26 cellular contexts compared by ENCODE assay signal in genomic region chr2:84899681-84900080, GRCh38. TPM values are rescaled to one million over a fixed set of nuclear protein-coding genes. Genes with fewer than 3 reads are reported as not detected.
DNase-seq lines count a peak whose midpoint lies in the region; ATAC-seq, FAIRE-seq and TF ChIP-seq lines count a peak whose summit lies in the region.
"Had no signal": no experiment of that assay in that cellular context is flagged by ENCODE, and none has a peak within 500 bp of the region (broad histone marks: within the 10 kb centered on the region; RNA-seq: fewer than 3 reads in every experiment).

No MANE protein-coding gene starts in this region.

- intact Hi-C loops in activated naive CD4-positive, alpha-beta T cell treated with anti-CD3 and anti-CD28 coated beads for 36 hours (cut with micrococcal nuclease) = loop anchor here (2.0 kb wide), 1 partner anchor 17 kb away; no protein-coding TSS in a partner anchor
- intact Hi-C loops in dendritic cell treated with granulocyte-macrophage colony-stimulating factor and Interleukin-4, amounts not matched to agents 40 ng/mL and 50 ng/mL, for 4 days (cut with micrococcal nuclease) = no loop called here

- H3K9me3 ChIP-seq in RWPE2 (ENCODE audit: severe bottlenecking) = no peaks in the 10 kb centered on the region
- H3K9me3 ChIP-seq: colonic mucosa, gastrocnemius medialis, left lung, upper lobe of right lung had no signal

- peaks cover 62% of the 10 kb centered on the region for H3K4me1 Mint-ChIP-seq in activated naive CD4-positive, alpha-beta T cell treated with anti-CD3 and anti-CD28 coated beads for 36 hours (ENCODE audit: low read depth)
- H3K4me1 Mint-ChIP-seq in dendritic cell treated with granulocyte-macrophage colony-stimulating factor and Interleukin-4, amounts not matched to agents 40 ng/mL and 50 ng/mL, for 4 days (ENCODE audit: low read depth) = peaks cover 87% of the 10 kb centered on the region
- peaks cover 51% of the 10 kb centered on the region for H3K4me1 Mint-ChIP-seq in stimulated activated memory B cell treated with anti-CD40 and anti-IgM and Interleukin-4, amounts not matched to agents 10 μg/mL and 1 μg/mL and 100 μg/mL, for 72 hours

- H3K4me3 ChIP-seq in RWPE2 (ENCODE audit: severe bottlenecking) = no peak overlapping the region
- H3K4me3 ChIP-seq: colonic mucosa, gastrocnemius medialis, left lung, upper lobe of right lung had no signal

- no peaks in the 10 kb centered on the region for H3K27me3 Mint-ChIP-seq in activated naive CD4-positive, alpha-beta T cell treated with anti-CD3 and anti-CD28 coated beads for 36 hours (ENCODE audit: low read depth)
- H3K27me3 Mint-ChIP-seq in dendritic cell treated with granulocyte-macrophage colony-stimulating factor and Interleukin-4, amounts not matched to agents 40 ng/mL and 50 ng/mL, for 4 days = no peaks in the 10 kb centered on the region
- H3K27me3 Mint-ChIP-seq in stimulated activated memory B cell treated with anti-CD40 and anti-IgM and Interleukin-4, amounts not matched to agents 10 μg/mL and 1 μg/mL and 100 μg/mL, for 72 hours = no peaks in the 10 kb centered on the region

- ATAC-seq in activated naive CD4-positive, alpha-beta T cell treated with anti-CD3 and anti-CD28 coated beads, Interleukin-2, amount 50 U/mL, for 72 hours = no peak
- no peak for ATAC-seq in RWPE2 (ENCODE audit: low read depth)
- no peak for ATAC-seq in stimulated activated memory B cell treated with anti-CD40 and anti-IgM and Interleukin-4, amounts not matched to agents 10 μg/mL and 1 μg/mL and 100 μg/mL, for 72 hours
- ATAC-seq: gastrocnemius medialis, left lung, upper lobe of right lung had no signal

- DNase-seq in activated naive CD4-positive, alpha-beta T cell treated with anti-CD3 and anti-CD28 coated beads for 36 hours = no peak
- DNase-seq in activated naive CD4-positive, alpha-beta T cell treated with anti-CD3 and anti-CD28 coated beads, Interleukin-2, amount 50 U/mL, for 72 hours (ENCODE audit: low spot score in 2 of 2) = no peak
- DNase-seq in RWPE2 (ENCODE audit: low spot score) = no peak
- DNase-seq in putamen (ENCODE audit: low spot score) = no peak
- no peak for DNase-seq in HPDE6-E6E7 (ENCODE audit: extremely low spot score)
- DNase-seq in GM12891 (ENCODE audit: insufficient read length, low spot score) = no peak
- DNase-seq: activated CD4-positive, alpha-beta T cell treated with anti-CD3 and anti-CD28 coated beads for 4 hours; activated CD8-positive, alpha-beta memory T cell treated with anti-CD3 and anti-CD28 coated beads, Interleukin-2, amount 50 U/mL, for 4 hours; activated effector memory CD4-positive, alpha-beta T cell treated with anti-CD3 and anti-CD28 coated beads, Interleukin-2, amount 50 U/mL, for 16 hours; amniotic stem cell; colonic mucosa; EL; gastrocnemius medialis; hypothalamus; left lung; NCI-H1092; NCI-H187; NCI-H524 treated with DMSO at 0.1 percent for 48 hours; upper lobe of right lung had no signal

- H3K27ac Mint-ChIP-seq in activated naive CD4-positive, alpha-beta T cell treated with anti-CD3 and anti-CD28 coated beads for 36 hours = peak overlapping the region; percentile 96
- no peak overlapping the region for H3K27ac Mint-ChIP-seq in activated naive CD4-positive, alpha-beta T cell treated with anti-CD3 and anti-CD28 coated beads, Interleukin-2, amount 50 U/mL, for 72 hours
- H3K27ac Mint-ChIP-seq in dendritic cell treated with granulocyte-macrophage colony-stimulating factor and Interleukin-4, amounts not matched to agents 40 ng/mL and 50 ng/mL, for 4 days = peak overlapping the region; percentile 86
- H3K27ac Mint-ChIP-seq in stimulated activated memory B cell treated with anti-CD40 and anti-IgM and Interleukin-4, amounts not matched to agents 10 μg/mL and 1 μg/mL and 100 μg/mL, for 72 hours = peak overlapping the region; percentile 89
- H3K27ac Mint-ChIP-seq: progenitor cell of endocrine pancreas; T-helper 1 cell treated with Interleukin-12 subunit alpha and Interleukin-12 subunit beta and Interleukin-4 antibody, amounts not matched to agents 30 μg/mL and 1 μg/mL, for 36 hours had no signal

- H3K27ac ChIP-seq in RWPE2 (ENCODE audit: poor library complexity, severe bottlenecking) = peak overlapping the region; percentile 94
- H3K27ac ChIP-seq: colonic mucosa, gastrocnemius medialis had no signal

- H3K9me3 Mint-ChIP-seq in activated naive CD4-positive, alpha-beta T cell treated with anti-CD3 and anti-CD28 coated beads for 36 hours = no peaks in the 10 kb centered on the region
- peaks cover 0 to 8% of the 10 kb centered on the region in 2 donors for H3K9me3 Mint-ChIP-seq in activated naive CD4-positive, alpha-beta T cell treated with anti-CD3 and anti-CD28 coated beads, Interleukin-2, amount 50 U/mL, for 72 hours
- no peaks in the 10 kb centered on the region for H3K9me3 Mint-ChIP-seq in dendritic cell treated with granulocyte-macrophage colony-stimulating factor and Interleukin-4, amounts not matched to agents 40 ng/mL and 50 ng/mL, for 4 days
- no peaks in the 10 kb centered on the region for H3K9me3 Mint-ChIP-seq in stimulated activated memory B cell treated with anti-CD40 and anti-IgM and Interleukin-4, amounts not matched to agents 10 μg/mL and 1 μg/mL and 100 μg/mL, for 72 hours
- H3K9me3 Mint-ChIP-seq: T-helper 1 cell treated with Interleukin-12 subunit alpha and Interleukin-12 subunit beta and Interleukin-4 antibody, amounts not matched to agents 30 μg/mL and 1 μg/mL, for 36 hours had no signal

- CTCF ChIA-PET in activated naive CD4-positive, alpha-beta T cell treated with anti-CD3 and anti-CD28 coated beads for 36 hours (lab: Charles Lee) = interaction anchor here (0.9 to 2.6 kb wide), 2 partner anchors 11 to 26 kb away, joined by 3 to 10 read pairs; no protein-coding TSS in a partner anchor

- TF ChIP-seq CTCF in RWPE2 (IDR thresholded peaks at IDR 0.05; ENCODE audit: poor library complexity, severe bottlenecking) = no peak

- TF ChIP-seq POLR2A in GM12891 (IDR thresholded peaks at IDR 0.05; ENCODE audit: low read depth, low read length) = no peak

- no peaks in the 10 kb centered on the region for H3K36me3 ChIP-seq in RWPE2 (ENCODE audit: low read depth)
- H3K36me3 ChIP-seq: colonic mucosa, gastrocnemius medialis, left lung, upper lobe of right lung had no signal

- no peaks in the 10 kb centered on the region for H3K36me3 Mint-ChIP-seq in activated naive CD4-positive, alpha-beta T cell treated with anti-CD3 and anti-CD28 coated beads for 36 hours (ENCODE audit: low read depth)
- peaks cover 4 to 22% of the 10 kb centered on the region in 2 donors for H3K36me3 Mint-ChIP-seq in activated naive CD4-positive, alpha-beta T cell treated with anti-CD3 and anti-CD28 coated beads, Interleukin-2, amount 50 U/mL, for 72 hours
- H3K36me3 Mint-ChIP-seq in dendritic cell treated with granulocyte-macrophage colony-stimulating factor and Interleukin-4, amounts not matched to agents 40 ng/mL and 50 ng/mL, for 4 days (ENCODE audit: low read depth) = no peaks in the 10 kb centered on the region
- H3K36me3 Mint-ChIP-seq in stimulated activated memory B cell treated with anti-CD40 and anti-IgM and Interleukin-4, amounts not matched to agents 10 μg/mL and 1 μg/mL and 100 μg/mL, for 72 hours = no peaks in the 10 kb centered on the region

- H3K27me3 ChIP-seq in RWPE2 (ENCODE audit: insufficient read depth, poor library complexity, severe bottlenecking) = no peaks in the 10 kb centered on the region
- H3K27me3 ChIP-seq: colonic mucosa, gastrocnemius medialis, left lung, upper lobe of right lung had no signal

- FAIRE-seq in GM12891 (lab: Jason Lieb, UNC) = no peak
- FAIRE-seq: bronchial epithelial cell, endometrium, GM19239 had no signal

- H3K4me3 Mint-ChIP-seq in activated naive CD4-positive, alpha-beta T cell treated with anti-CD3 and anti-CD28 coated beads for 36 hours = no peak overlapping the region
- H3K4me3 Mint-ChIP-seq in dendritic cell treated with granulocyte-macrophage colony-stimulating factor and Interleukin-4, amounts not matched to agents 40 ng/mL and 50 ng/mL, for 4 days = no peak overlapping the region
- no peak overlapping the region for H3K4me3 Mint-ChIP-seq in stimulated activated memory B cell treated with anti-CD40 and anti-IgM and Interleukin-4, amounts not matched to agents 10 μg/mL and 1 μg/mL and 100 μg/mL, for 72 hours
- H3K4me3 Mint-ChIP-seq: T-helper 1 cell treated with Interleukin-12 subunit alpha and Interleukin-12 subunit beta and Interleukin-4 antibody, amounts not matched to agents 30 μg/mL and 1 μg/mL, for 36 hours had no signal

- peaks cover 41% of the 10 kb centered on the region for H3K4me1 ChIP-seq in RWPE2 (ENCODE audit: insufficient read depth, poor library complexity, severe bottlenecking)
- H3K4me1 ChIP-seq: colonic mucosa had no signal

TF ChIP-seq in GM12891, 5 proteins besides CTCF, POLR2A, EP300 and RAD21:
- TF ChIP-seq POU2F2 (IDR thresholded peaks at IDR 0.05; ENCODE audit: low read depth, low read length) (no peak), SPI1 (IDR thresholded peaks at IDR 0.05; ENCODE audit: low read depth, low read length) (no peak), TAF1 (IDR thresholded peaks at IDR 0.05; ENCODE audit: low read depth, low read length) (no peak), PAX5 (IDR thresholded peaks at IDR 0.05; ENCODE audit: insufficient read depth, low read length, severe bottlenecking) (no peak), POLR2AphosphoS5 (IDR thresholded peaks at IDR 0.05; ENCODE audit: low read depth, low read length) (no peak)

RNA-seq across cellular contexts. Expression of gene TMSB10, which starts 5.8 kb away (rescaled TPM):
- 1,000 to 10,000 TPM; 1,772 to 1,864 TPM for total RNA-seq in activated naive CD4-positive, alpha-beta T cell treated with anti-CD3 and anti-CD28 coated beads for 36 hours
- total RNA-seq in activated naive CD4-positive, alpha-beta T cell treated with anti-CD3 and anti-CD28 coated beads, Interleukin-2, amount 50 U/mL, for 72 hours = 1,000 to 10,000 TPM; 1,249 to 2,802 TPM
- 2,002 TPM for polyA plus RNA-seq in GM12891 (2012; ENCODE audit: low read depth, missing spikeins)

RNA-seq across cellular contexts. Expression of gene TRABD2A, which starts 18.8 kb away (rescaled TPM):
- total RNA-seq in activated naive CD4-positive, alpha-beta T cell treated with anti-CD3 and anti-CD28 coated beads for 36 hours = 10 to 100 TPM; 40.4 to 41.7 TPM
- total RNA-seq in activated naive CD4-positive, alpha-beta T cell treated with anti-CD3 and anti-CD28 coated beads, Interleukin-2, amount 50 U/mL, for 72 hours = 10 to 100 TPM; 53.6 to 59.9 TPM
- 0.09 TPM for polyA plus RNA-seq in GM12891 (2012; ENCODE audit: low read depth, missing spikeins)

Comparison
In these comparisons a context has a peak if more than half of its experiments do, and no peak if none do; other contexts are left out.
1. H3K27ac Mint-ChIP-seq: peak in activated naive CD4-positive, alpha-beta T cell treated with anti-CD3 and anti-CD28 coated beads for 36 hours (single experiment), dendritic cell treated with granulocyte-macrophage colony-stimulating factor and Interleukin-4, amounts not matched to agents 40 ng/mL and 50 ng/mL, for 4 days (single experiment) and stimulated activated memory B cell treated with anti-CD40 and anti-IgM and Interleukin-4, amounts not matched to agents 10 μg/mL and 1 μg/mL and 100 μg/mL, for 72 hours (single experiment); none in activated naive CD4-positive, alpha-beta T cell treated with anti-CD3 and anti-CD28 coated beads, Interleukin-2, amount 50 U/mL, for 72 hours (0 of 2).